ENCODE assay signal across 1 cellular context in genomic region chr1:17829579-17829978, GRCh38.
TF ChIP-seq lines count a peak whose summit lies in the region.

No MANE protein-coding gene starts in this region.

TF ChIP-seq in SK-N-SH treated with all-trans-retinoic acid at 6 μM for 48 hours, 23 proteins besides CTCF, POLR2A, EP300 and RAD21 (continued from another document):
- TF ChIP-seq, protein P1, sequence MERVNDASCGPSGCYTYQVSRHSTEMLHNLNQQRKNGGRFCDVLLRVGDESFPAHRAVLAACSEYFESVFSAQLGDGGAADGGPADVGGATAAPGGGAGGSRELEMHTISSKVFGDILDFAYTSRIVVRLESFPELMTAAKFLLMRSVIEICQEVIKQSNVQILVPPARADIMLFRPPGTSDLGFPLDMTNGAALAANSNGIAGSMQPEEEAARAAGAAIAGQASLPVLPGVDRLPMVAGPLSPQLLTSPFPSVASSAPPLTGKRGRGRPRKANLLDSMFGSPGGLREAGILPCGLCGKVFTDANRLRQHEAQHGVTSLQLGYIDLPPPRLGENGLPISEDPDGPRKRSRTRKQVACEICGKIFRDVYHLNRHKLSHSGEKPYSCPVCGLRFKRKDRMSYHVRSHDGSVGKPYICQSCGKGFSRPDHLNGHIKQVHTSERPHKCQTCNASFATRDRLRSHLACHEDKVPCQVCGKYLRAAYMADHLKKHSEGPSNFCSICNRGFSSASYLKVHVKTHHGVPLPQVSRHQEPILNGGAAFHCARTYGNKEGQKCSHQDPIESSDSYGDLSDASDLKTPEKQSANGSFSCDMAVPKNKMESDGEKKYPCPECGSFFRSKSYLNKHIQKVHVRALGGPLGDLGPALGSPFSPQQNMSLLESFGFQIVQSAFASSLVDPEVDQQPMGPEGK (CRISPR knock-in tag; IDR thresholded peaks at IDR 0.05; ENCODE audit: borderline replicate concordance) = no peak
- no peak for TF ChIP-seq CREB5 (CRISPR knock-in tag; IDR thresholded peaks at IDR 0.05; ENCODE audit: low read depth)
- no peak for TF ChIP-seq CSDC2 (CRISPR knock-in tag; IDR thresholded peaks at IDR 0.05)
- TF ChIP-seq ZFP30 (CRISPR knock-in tag; IDR thresholded peaks at IDR 0.05) = no peak
